ENCODE assay signal across 18 cellular contexts in genomic region chr3:153293222-153293621, GRCh38.
DNase-seq lines count a peak whose midpoint lies in the region; ATAC-seq and TF ChIP-seq lines count a peak whose summit lies in the region.
"Had no signal": no experiment of that assay in that cellular context is flagged by ENCODE, and none has a peak within 500 bp of the region (broad histone marks: within the 10 kb centered on the region; RNA-seq: fewer than 3 reads in every experiment).

No MANE protein-coding gene starts in this region.

- H3K27me3 Mint-ChIP-seq in MCF 10A (ENCODE audit: insufficient read depth, unreplicated experiment) = no peaks in the 10 kb centered on the region
- H3K27me3 Mint-ChIP-seq in nephron progenitor cell (ENCODE audit: low read depth, poor library complexity) = peaks cover 3% of the 10 kb centered on the region

- no TSS peak for BruUV-seq in MCF 10A (replicated peaks; lab: Mats Ljungman, UMichigan)

- intact Hi-C loops in MCF 10A (cut with micrococcal nuclease) = loop anchor here (5.0 kb wide), 1 partner anchor 144 kb away; no protein-coding TSS in a partner anchor
- intact Hi-C loops in breast epithelium (cut with DNase I; ENCODE audit: low total_unique reads) = loop anchor here (10.0 kb wide), 1 partner anchor 612 kb away; no protein-coding TSS in a partner anchor

- DNase-seq in MCF 10A (ENCODE audit: unreplicated experiment) = peak; percentile 81
- no peak for DNase-seq in breast epithelium (ENCODE audit: low spot score in 2 of 2)
- peak in 1 of 2 donors; percentile 71 for DNase-seq in foreskin keratinocyte
- DNase-seq in iPS-NIHi11 (ENCODE audit: low spot score) = no peak
- DNase-seq in amygdala (lab: John Stamatoyannopoulos, UW) = no peak
- DNase-seq in nephron progenitor cell = no peak
- DNase-seq in SW 1271 (lab: John Stamatoyannopoulos, UW) = no peak
- DNase-seq: activated naive CD4-positive, alpha-beta T cell treated with anti-CD3 and anti-CD28 coated beads, Interleukin-2, amount 10 ng/mL, durations not matched to agents 7 days and 5 days; DMS53; glutamatergic neuron; H7; NCI-H2171 treated with DMSO at 0.1 percent for 48 hours; T1000; transverse colon had no signal

- TF ChIP-seq POLR2A in breast epithelium (IDR thresholded peaks at IDR 0.05) = no peak

- peaks cover 30% of the 10 kb centered on the region for H3K4me1 Mint-ChIP-seq in MCF 10A (ENCODE audit: insufficient read depth, unreplicated experiment)
- no peaks in the 10 kb centered on the region for H3K4me1 Mint-ChIP-seq in nephron progenitor cell
- H3K4me1 Mint-ChIP-seq: neural crest cell had no signal

- H3K27ac ChIP-seq in breast epithelium = no peak overlapping the region
- H3K27ac ChIP-seq in foreskin keratinocyte = peak overlapping the region; percentile 38
- H3K27ac ChIP-seq: transverse colon had no signal

- H3K4me3 ChIP-seq in breast epithelium = no peak overlapping the region
- 0 out of 2 replicates have a peak overlapping the region, but pooled peaks have one; percentile 18 for H3K4me3 ChIP-seq in WI38 (ENCODE audit: low read depth, low read length)
- H3K4me3 ChIP-seq: transverse colon had no signal

- no peaks in the 10 kb centered on the region for H3K4me1 ChIP-seq in breast epithelium
- peaks cover 12% of the 10 kb centered on the region for H3K4me1 ChIP-seq in foreskin keratinocyte
- H3K4me1 ChIP-seq: transverse colon had no signal

- TF ChIP-seq CTCF in MCF 10A (IDR thresholded peaks at IDR 0.05; ENCODE audit: unreplicated experiment) (no peak), breast epithelium (IDR thresholded peaks at IDR 0.05) (no peak), WI38 (IDR thresholded peaks at IDR 0.05; ENCODE audit: low read depth, low read length) (no peak), foreskin keratinocyte (conservative IDR thresholded peaks at IDR 0.05) (no peak), nephron progenitor cell (IDR thresholded peaks at IDR 0.05) (no peak)

- no peaks in the 10 kb centered on the region for H3K36me3 Mint-ChIP-seq in MCF 10A (ENCODE audit: insufficient read depth, unreplicated experiment)
- no peaks in the 10 kb centered on the region for H3K36me3 Mint-ChIP-seq in nephron progenitor cell (ENCODE audit: low read depth)
- H3K36me3 Mint-ChIP-seq: activated naive CD4-positive, alpha-beta T cell treated with anti-CD3 and anti-CD28 coated beads, Interleukin-2, amount 10 ng/mL, durations not matched to agents 7 days and 5 days had no signal

- H3K9me3 Mint-ChIP-seq in MCF 10A (ENCODE audit: unreplicated experiment) = no peaks in the 10 kb centered on the region
- H3K9me3 Mint-ChIP-seq in nephron progenitor cell = no peaks in the 10 kb centered on the region
- H3K9me3 Mint-ChIP-seq: activated naive CD4-positive, alpha-beta T cell treated with anti-CD3 and anti-CD28 coated beads, Interleukin-2, amount 10 ng/mL, durations not matched to agents 7 days and 5 days; neural crest cell had no signal

- ATAC-seq in foreskin keratinocyte = peak; percentile 63
- ATAC-seq: left lobe of liver, Panc1 had no signal

- POLR2A ChIA-PET in MCF 10A (lab: Yijun Ruan, JAX) = interaction anchor here (0.7 to 6.9 kb wide), 22 partner anchors 8 to 307 kb away, joined by 3 to 129 read pairs (median 4); partner anchors contain the start of gene RAP2B

- no peaks in the 10 kb centered on the region for H3K36me3 ChIP-seq in breast epithelium
- H3K36me3 ChIP-seq: transverse colon had no signal

- no peak overlapping the region for H3K4me3 Mint-ChIP-seq in MCF 10A (ENCODE audit: unreplicated experiment)
- H3K4me3 Mint-ChIP-seq in nephron progenitor cell = no peak overlapping the region
- H3K4me3 Mint-ChIP-seq: activated naive CD4-positive, alpha-beta T cell treated with anti-CD3 and anti-CD28 coated beads, Interleukin-2, amount 10 ng/mL, durations not matched to agents 7 days and 5 days; neural crest cell had no signal

- H3K9me3 ChIP-seq in breast epithelium = no peaks in the 10 kb centered on the region
- H3K9me3 ChIP-seq: transverse colon had no signal

- CTCF ChIA-PET in MCF 10A (lab: Yijun Ruan, JAX) = interaction anchor here (0.6 to 1.9 kb wide), 9 partner anchors 16 to 417 kb away, joined by 3 to 6 read pairs (median 3); no protein-coding TSS in a partner anchor

- H3K27ac Mint-ChIP-seq in MCF 10A (ENCODE audit: low read depth, unreplicated experiment) = peak overlapping the region; percentile 46
- no peak overlapping the region for H3K27ac Mint-ChIP-seq in nephron progenitor cell
- H3K27ac Mint-ChIP-seq: activated naive CD4-positive, alpha-beta T cell treated with anti-CD3 and anti-CD28 coated beads, Interleukin-2, amount 10 ng/mL, durations not matched to agents 7 days and 5 days had no signal

- H3K27me3 ChIP-seq in breast epithelium (no peaks in the 10 kb centered on the region), foreskin keratinocyte (no peaks in the 10 kb centered on the region)
- H3K27me3 ChIP-seq: transverse colon had no signal
